15 cellular contexts compared by ENCODE assay signal in genomic region chr14:100548295-100548655, GRCh38. TPM values are rescaled to one million over a fixed set of nuclear protein-coding genes. Genes with fewer than 3 reads are reported as not detected.
DNase-seq lines count a peak whose midpoint lies in the region; ATAC-seq, FAIRE-seq and TF ChIP-seq lines count a peak whose summit lies in the region.
"Had no signal": no experiment of that assay in that cellular context is flagged by ENCODE, and none has a peak within 500 bp of the region (broad histone marks: within the 10 kb centered on the region; RNA-seq: fewer than 3 reads in every experiment).

No MANE protein-coding gene starts in this region.

- H3K4me1 Mint-ChIP-seq in activated naive CD8-positive, alpha-beta T cell treated with anti-CD3 and anti-CD28 coated beads for 36 hours = peaks cover 26% of the 10 kb centered on the region

- WGBS in stomach, 5 donors = 34 to 65% (median 52%) methylated on average over 2 to 5 of the region's 5 CpGs

- no peaks in the 10 kb centered on the region for H3K9me2 ChIP-seq in DOHH2 (replicated peaks; ENCODE audit: control insufficient read depth, low read length)

- no peaks in the 10 kb centered on the region for H3K36me3 Mint-ChIP-seq in activated naive CD8-positive, alpha-beta T cell treated with anti-CD3 and anti-CD28 coated beads for 36 hours
- H3K36me3 Mint-ChIP-seq: WTC11 had no signal

- peak overlapping the region; percentile 84 for H3K4me3 Mint-ChIP-seq in activated naive CD8-positive, alpha-beta T cell treated with anti-CD3 and anti-CD28 coated beads for 36 hours
- H3K4me3 Mint-ChIP-seq: endodermal cell, WTC11 had no signal

- no peak for TF ChIP-seq CTCF in C4-2B (conservative IDR thresholded peaks at IDR 0.05)
- TF ChIP-seq CTCF in DOHH2 (IDR thresholded peaks at IDR 0.05; ENCODE audit: low read depth, low read length, poor library complexity, severe bottlenecking) = no peak
- no peak for TF ChIP-seq CTCF in stomach (IDR thresholded peaks at IDR 0.05)

- 0 out of 2 replicates have a peak, but pooled peaks cover 5% of the 10 kb centered on the region for H3F3A ChIP-seq in DOHH2 (ENCODE audit: control insufficient read depth, insufficient read depth)

- no peak for DNase-seq in activated naive CD8-positive, alpha-beta T cell treated with anti-CD3 and anti-CD28 coated beads for 36 hours
- DNase-seq in GM12892 (ENCODE audit: insufficient read length) (no peak), DMS79 (lab: John Stamatoyannopoulos, UW) (no peak), stomach (no peak)
- DNase-seq: endodermal cell, NCI-H2107, SW 1271 had no signal

- H3K79me2 ChIP-seq in DOHH2 (ENCODE audit: control insufficient read depth, low read length) = no peaks in the 10 kb centered on the region
- H3K79me2 ChIP-seq: parathyroid adenoma had no signal

- intact Hi-C loops in stomach (cut with DNase I; ENCODE audit: low total_unique reads) = no loop called here

- H3K9me3 ChIP-seq in DOHH2 (ENCODE audit: control insufficient read depth, insufficient read depth, low read length) = no peaks in the 10 kb centered on the region
- no peaks in the 10 kb centered on the region for H3K9me3 ChIP-seq in mucosa of stomach (ENCODE audit: control insufficient read depth, low read length)
- no peaks in the 10 kb centered on the region for H3K9me3 ChIP-seq in stomach
- H3K9me3 ChIP-seq: Peyer's patch, tibial nerve had no signal

- H3K27ac Mint-ChIP-seq in activated naive CD8-positive, alpha-beta T cell treated with anti-CD3 and anti-CD28 coated beads for 36 hours = peak overlapping the region; percentile 52
- H3K27ac Mint-ChIP-seq: endodermal cell, WTC11 had no signal

- FAIRE-seq in GM12892 (lab: Jason Lieb, UNC) = no peak

- H3K27ac ChIP-seq in C4-2B = peak overlapping the region; percentile 62
- no peak overlapping the region for H3K27ac ChIP-seq in DOHH2 (ENCODE audit: low read depth, low read length)
- peak overlapping the region in 2 of 5 donors; percentile 74 to 83 for H3K27ac ChIP-seq in stomach
- H3K27ac ChIP-seq: parathyroid adenoma had no signal

- no peak for TF ChIP-seq EP300 in stomach (IDR thresholded peaks at IDR 0.05)

- H4K20me1 ChIP-seq in DOHH2 (ENCODE audit: control insufficient read depth, insufficient read depth, low read depth, low read length) = no peaks in the 10 kb centered on the region

- ATAC-seq in GM19455 (IDR thresholded peaks at IDR 0.05; ENCODE audit: unreplicated experiment) = no peak
- ATAC-seq: WTC11 had no signal

- H3K27me3 ChIP-seq in DOHH2 (ENCODE audit: control insufficient read depth, low read length) = no peaks in the 10 kb centered on the region
- peaks cover 21% of the 10 kb centered on the region for H3K27me3 ChIP-seq in mucosa of stomach (ENCODE audit: control insufficient read depth, insufficient read depth, low read length)
- H3K27me3 ChIP-seq in stomach = peaks cover 0 to 8% (median 0%) of the 10 kb centered on the region in 3 donors
- H3K27me3 ChIP-seq: Peyer's patch, tibial nerve had no signal

- peak overlapping the region; percentile 73 for H3K4me2 ChIP-seq in DOHH2 (ENCODE audit: low read length)

- TF ChIP-seq POLR2A in GM12892 (IDR thresholded peaks at IDR 0.05; ENCODE audit: low read depth, low read length) = no peak
- no peak for TF ChIP-seq POLR2A in stomach (IDR thresholded peaks at IDR 0.05)

- H3K9ac ChIP-seq in mucosa of stomach (ENCODE audit: low read length) = peak overlapping the region; percentile 12
- H3K9ac ChIP-seq: parathyroid adenoma had no signal

- no peaks in the 10 kb centered on the region for H3K27me3 Mint-ChIP-seq in activated naive CD8-positive, alpha-beta T cell treated with anti-CD3 and anti-CD28 coated beads for 36 hours

- H3K36me3 ChIP-seq in DOHH2 (ENCODE audit: control insufficient read depth, low read length) (no peaks in the 10 kb centered on the region), mucosa of stomach (ENCODE audit: control insufficient read depth, insufficient read depth, low read length) (no peaks in the 10 kb centered on the region), stomach (no peaks in the 10 kb centered on the region)
- H3K36me3 ChIP-seq: Peyer's patch, tibial nerve had no signal

- H3K4me1 ChIP-seq in DOHH2 (ENCODE audit: control insufficient read depth, low read length) (peaks cover 33% of the 10 kb centered on the region), mucosa of stomach (ENCODE audit: control insufficient read depth, insufficient read depth, low read length) (peaks cover 24% of the 10 kb centered on the region), stomach (peaks cover 0 to 32% (median 19%) of the 10 kb centered on the region in 4 donors)

- H3K4me3 ChIP-seq in DOHH2 (ENCODE audit: low read length) (no peak overlapping the region; the same call in 1 of the 2 replicates), mucosa of stomach (ENCODE audit: low read length) (no peak overlapping the region), stomach (no peak overlapping the region)
- H3K4me3 ChIP-seq: Peyer's patch, tibial nerve had no signal

- H3K9me3 Mint-ChIP-seq in activated naive CD8-positive, alpha-beta T cell treated with anti-CD3 and anti-CD28 coated beads for 36 hours = no peaks in the 10 kb centered on the region
- H3K9me3 Mint-ChIP-seq: endodermal cell, WTC11 had no signal

RNA-seq across cellular contexts. Expression of gene BEGAIN, which starts 38.9 kb away (rescaled TPM):
- 1 to 10 TPM; 5.9 to 6.6 TPM for total RNA-seq in activated naive CD8-positive, alpha-beta T cell treated with anti-CD3 and anti-CD28 coated beads for 36 hours
- polyA plus RNA-seq in GM12892 (2012; ENCODE audit: missing spikeins) = not detected
- 1 to 10 TPM in 1 of 5 donors, not detected in 4; 1.1 TPM for total RNA-seq in stomach
- polyA plus RNA-seq in stomach = under 1 TPM; 0.31 to 0.92 (median 0.75) TPM
